Comparison of ENCODE assay signal across 7 cellular contexts in genomic region chr10:130039141-130039540, GRCh38.
"Had no signal": no experiment of that assay in that cellular context is flagged by ENCODE, and none has a peak within 500 bp of the region (broad histone marks: within the 10 kb centered on the region; RNA-seq: fewer than 3 reads in every experiment).

No MANE protein-coding gene starts in this region.

- H3K9me3 ChIP-seq: HAP-1 had no signal

- ATAC-seq: HCT116 had no signal

- H3K27ac ChIP-seq: GM23248 had no signal

- H3K4me3 ChIP-seq: GM23248, HAP-1 had no signal

- DNase-seq: GM23248, GOT3, H7, HFFc6, KBM-7 had no signal

- H3K36me3 ChIP-seq: HAP-1 had no signal

- H3K9ac ChIP-seq: GM23248 had no signal

- H3K4me1 ChIP-seq: HAP-1 had no signal
